ENCODE assay signal across 19 cellular contexts in genomic region chr2:160245614-160246156, GRCh38. TPM values are rescaled to one million over a fixed set of nuclear protein-coding genes. Genes with fewer than 3 reads are reported as not detected.
"Had no signal": no experiment of that assay in that cellular context is flagged by ENCODE, and none has a peak within 500 bp of the region (broad histone marks: within the 10 kb centered on the region; RNA-seq: fewer than 3 reads in every experiment).

No MANE protein-coding gene starts in this region.

- ATAC-seq: body of pancreas; left lobe of liver; naive thymus-derived CD8-positive, alpha-beta T cell; T-helper 17 cell had no signal

- H3K36me3 Mint-ChIP-seq: immature natural killer cell; naive thymus-derived CD8-positive, alpha-beta T cell had no signal

- H3K27me3 ChIP-seq: adrenal gland, body of pancreas had no signal

- H3K9me3 Mint-ChIP-seq: activated B cell treated with CpG ODN at 0.5 μM for 24 hours; activated CD4-positive, alpha-beta T cell treated with anti-CD3 and anti-CD28 coated beads, Interleukin-2, amount 10 ng/mL, durations not matched to agents 7 days and 5 days; endodermal cell; immature natural killer cell; naive thymus-derived CD8-positive, alpha-beta T cell; stimulated activated naive CD8-positive, alpha-beta T cell treated with anti-CD3 and anti-CD28 coated beads, Interleukin-15, Interleukin-2, amounts not matched to agents 100 ng/mL and 50 ng/mL, for 24 hours had no signal

- H3K36me3 ChIP-seq: adrenal gland had no signal

- H3K27ac Mint-ChIP-seq: activated B cell treated with CpG ODN at 0.5 μM for 24 hours; activated CD4-positive, alpha-beta T cell treated with anti-CD3 and anti-CD28 coated beads, Interleukin-2, amount 10 ng/mL, durations not matched to agents 7 days and 5 days; endodermal cell; immature natural killer cell; naive thymus-derived CD8-positive, alpha-beta T cell; stimulated activated naive CD8-positive, alpha-beta T cell treated with anti-CD3 and anti-CD28 coated beads, Interleukin-15, Interleukin-2, amounts not matched to agents 100 ng/mL and 50 ng/mL, for 24 hours; T-helper 17 cell had no signal

- H3K9me3 ChIP-seq: adrenal gland, body of pancreas had no signal

- H3K4me3 Mint-ChIP-seq: activated B cell treated with CpG ODN at 0.5 μM for 24 hours; activated CD4-positive, alpha-beta T cell treated with anti-CD3 and anti-CD28 coated beads, Interleukin-2, amount 10 ng/mL, durations not matched to agents 7 days and 5 days; endodermal cell; immature natural killer cell; naive thymus-derived CD8-positive, alpha-beta T cell; stimulated activated naive CD8-positive, alpha-beta T cell treated with anti-CD3 and anti-CD28 coated beads, Interleukin-15, Interleukin-2, amounts not matched to agents 100 ng/mL and 50 ng/mL, for 24 hours; T-helper 17 cell had no signal

- H3K27me3 Mint-ChIP-seq: activated B cell treated with CpG ODN at 0.5 μM for 24 hours; activated CD4-positive, alpha-beta T cell treated with anti-CD3 and anti-CD28 coated beads, Interleukin-2, amount 10 ng/mL, durations not matched to agents 7 days and 5 days; naive thymus-derived CD8-positive, alpha-beta T cell; stimulated activated naive CD8-positive, alpha-beta T cell treated with anti-CD3 and anti-CD28 coated beads, Interleukin-15, Interleukin-2, amounts not matched to agents 100 ng/mL and 50 ng/mL, for 24 hours; T-helper 17 cell had no signal

- H3K4me1 Mint-ChIP-seq: activated B cell treated with CpG ODN at 0.5 μM for 24 hours; activated CD4-positive, alpha-beta T cell treated with anti-CD3 and anti-CD28 coated beads, Interleukin-2, amount 10 ng/mL, durations not matched to agents 7 days and 5 days; immature natural killer cell; naive thymus-derived CD8-positive, alpha-beta T cell; T-helper 17 cell had no signal

- H3K27ac ChIP-seq: adrenal gland, body of pancreas had no signal

- DNase-seq: activated B cell treated with CpG ODN at 0.5 μM for 24 hours; activated CD4-positive, alpha-beta T cell treated with anti-CD3 and anti-CD28 coated beads, Interleukin-2, amount 10 ng/mL, durations not matched to agents 7 days and 5 days; activated CD8-positive, alpha-beta memory T cell treated with anti-CD3 and anti-CD28 coated beads for 24 hours; activated naive CD4-positive, alpha-beta T cell treated with anti-CD3 and anti-CD28 coated beads, Interleukin-2, amount 50 U/mL, for 16 hours; activated T-cell treated with anti-CD3 and anti-CD28 coated beads for 4 hours; adrenal gland; body of pancreas; endodermal cell; erythroblast; immature natural killer cell; naive thymus-derived CD8-positive, alpha-beta T cell; stimulated activated CD4-positive, alpha-beta T cell treated with anti-CD3 and anti-CD28 coated beads, Interleukin-15, amount 100 ng/mL, for 24 hours; stimulated activated CD4-positive, alpha-beta T cell treated with anti-CD3 and anti-CD28 coated beads, Interleukin-4, amount 100 ng/mL, for 24 hours; T-helper 17 cell had no signal

- H3K4me3 ChIP-seq: adrenal gland, body of pancreas had no signal

RNA-seq across cellular contexts. Expression of gene ITGB6, which starts 45.6 kb away (rescaled TPM):
- total RNA-seq: activated B cell treated with CpG ODN at 0.5 μM for 24 hours; activated CD4-positive, alpha-beta T cell treated with anti-CD3 and anti-CD28 coated beads, Interleukin-2, amount 10 ng/mL, durations not matched to agents 7 days and 5 days; dermis microvascular lymphatic vessel endothelial cell; mesenteric fat pad; naive thymus-derived CD8-positive, alpha-beta T cell; T-helper 17 cell; temporal lobe had no signal
